Comparison of ENCODE assay signal across 8 cellular contexts in genomic region chr3:143970773-143971366, GRCh38. TPM values are rescaled to one million over a fixed set of nuclear protein-coding genes. Genes with fewer than 3 reads are reported as not detected.
DNase-seq lines count a peak whose midpoint lies in the region; ATAC-seq, FAIRE-seq and TF ChIP-seq lines count a peak whose summit lies in the region.

No MANE protein-coding gene starts in this region.

- H3K9ac ChIP-seq in endothelial cell of umbilical vein (replicated peaks; ENCODE audit: extremely low read depth, insufficient read depth, low read length) (peak overlapping the region; percentile 96), mucosa of stomach (ENCODE audit: low read length) (peak overlapping the region; percentile 84)

- H3K9me3 ChIP-seq in endothelial cell of umbilical vein (replicated peaks; ENCODE audit: control insufficient read depth, insufficient read depth, low read length) (no peaks in the 10 kb centered on the region), mucosa of stomach (ENCODE audit: control insufficient read depth, low read length) (no peaks in the 10 kb centered on the region)

- DNase-seq in NCI-H748 (lab: John Stamatoyannopoulos, UW; ENCODE audit: unreplicated experiment) (peak; percentile 82), NCI-H748 treated with DMSO at 0.1 percent for 48 hours (lab: John Stamatoyannopoulos, UW) (no peak), NCI-H526 treated with DMSO at 0.1 percent for 48 hours (lab: John Stamatoyannopoulos, UW) (peak; percentile 85), activated T-cell treated with anti-CD3 and anti-CD28 coated beads for 1 hour (ENCODE audit: low read depth) (peak; percentile 26), endothelial cell of umbilical vein (ENCODE audit: low read depth, low spot score) (peak; percentile 74)
- peak; percentile 29 to 31 for DNase-seq in stimulated activated CD8-positive, alpha-beta memory T cell treated with anti-CD3 and anti-CD28 coated beads, Interleukin-7, amount 100 ng/mL, for 48 hours (ENCODE audit: extremely low read depth in 1 of 2, low read depth in 1 of 2)

- H3K4me3 ChIP-seq in endothelial cell of umbilical vein (replicated peaks in 1 of 3; ENCODE audit: insufficient read depth in 1 of 3, low read depth in 1 of 3, low read length in 3 of 3) (peak overlapping the region; percentile 3 to 98 (median 81)), mucosa of stomach (ENCODE audit: low read length) (peak overlapping the region; percentile 76)

- H3K36me3 ChIP-seq in endothelial cell of umbilical vein (ENCODE audit: control insufficient read depth in 2 of 2, extremely low read depth in 1 of 2, insufficient read depth in 2 of 2, low read length in 2 of 2) (no peaks in the 10 kb centered on the region), mucosa of stomach (ENCODE audit: control insufficient read depth, insufficient read depth, low read length) (no peaks in the 10 kb centered on the region)

- peak overlapping the region; percentile 95 for H3K4me2 ChIP-seq in endothelial cell of umbilical vein (ENCODE audit: insufficient read depth, low read length)

- ATAC-seq in HG02970 (IDR thresholded peaks at IDR 0.05; ENCODE audit: low FRiP score, unreplicated experiment), result peak; percentile 12

- peaks cover 33% of the 10 kb centered on the region for H3K79me2 ChIP-seq in endothelial cell of umbilical vein (ENCODE audit: control insufficient read depth, insufficient read depth, low read length)

- H4K20me1 ChIP-seq in endothelial cell of umbilical vein (replicated peaks; ENCODE audit: control insufficient read depth, extremely low read depth, insufficient read depth, low read length), result no peaks in the 10 kb centered on the region

- no peaks in the 10 kb centered on the region for H3K9me1 ChIP-seq in endothelial cell of umbilical vein (replicated peaks; ENCODE audit: control insufficient read depth, extremely low read depth, insufficient read depth, low read length)

- H3K27me3 ChIP-seq in endothelial cell of umbilical vein (ENCODE audit: control insufficient read depth in 2 of 2, insufficient read depth in 2 of 2, low read length in 2 of 2), result no peaks in the 10 kb centered on the region
- no peaks in the 10 kb centered on the region for H3K27me3 ChIP-seq in mucosa of stomach (ENCODE audit: control insufficient read depth, insufficient read depth, low read length)

- intact Hi-C loops in endothelial cell of umbilical vein (cut with micrococcal nuclease), result loop anchor here (1.0 to 10.0 kb wide), 8 partner anchors 84 to 1064 kb away; no protein-coding TSS in a partner anchor

- H2AFZ ChIP-seq in endothelial cell of umbilical vein (ENCODE audit: low read depth, low read length), result peak overlapping the region; percentile 93

- BruUV-seq in endothelial cell of umbilical vein (replicated peaks; lab: Mats Ljungman, UMichigan), result TSS peak; percentile 69

- peak in 1 of 2 donors; percentile 18 for TF ChIP-seq CTCF in endothelial cell of umbilical vein (IDR thresholded peaks at IDR 0.05; ENCODE audit: extremely low read depth in 1 of 2, insufficient read depth in 1 of 2, low read depth in 1 of 2, low read length in 2 of 2)

- H3K4me1 ChIP-seq in endothelial cell of umbilical vein (ENCODE audit: control insufficient read depth, extremely low read depth, insufficient read depth, low read length) (peaks cover 13% of the 10 kb centered on the region), mucosa of stomach (ENCODE audit: control insufficient read depth, insufficient read depth, low read length) (peaks cover 5% of the 10 kb centered on the region)

- H3K27ac ChIP-seq in endothelial cell of umbilical vein (ENCODE audit: insufficient read depth, low read depth, low read length), result peak overlapping the region; percentile 90

- CTCF ChIA-PET in endothelial cell of umbilical vein (lab: Charles Lee), result interaction anchor here (1.2 to 2.3 kb wide), 8 partner anchors 9 to 1797 kb away, joined by 3 to 26 read pairs (median 8); no protein-coding TSS in a partner anchor

- dilution Hi-C loops in endothelial cell of umbilical vein (cut with MboI; ENCODE audit: extremely low pct_ligation_motif_present, low sequenced_read_pairs), result no loop called here

- POLR2A ChIA-PET in endothelial cell of umbilical vein (lab: Charles Lee), result interaction anchor here (0.7 to 2.0 kb wide), 14 partner anchors 15 to 1820 kb away, joined by 3 to 29 read pairs (median 3); partner anchors contain the start of gene SLC9A9

- no peak for FAIRE-seq in endothelial cell of umbilical vein (lab: Jason Lieb, UNC)

- TF ChIP-seq POLR2A in endothelial cell of umbilical vein (IDR thresholded peaks at IDR 0.05; ENCODE audit: low read depth, low read length), result no peak

TF ChIP-seq in endothelial cell of umbilical vein, 7 proteins besides CTCF, POLR2A, EP300 and RAD21:
- TF ChIP-seq JUN (IDR thresholded peaks at IDR 0.05; ENCODE audit: borderline replicate concordance, insufficient read depth, insufficient read length, low read depth), result no peak
- TF ChIP-seq GATA2 (IDR thresholded peaks at IDR 0.05; ENCODE audit: insufficient read depth, insufficient read length, low read depth, low read length), result no peak
- TF ChIP-seq FOS (IDR thresholded peaks at IDR 0.05; ENCODE audit: borderline replicate concordance, insufficient read depth, low read length), result no peak
- no peak for TF ChIP-seq MYC (IDR thresholded peaks at IDR 0.05; ENCODE audit: low read depth, low read length)
- TF ChIP-seq MAX (IDR thresholded peaks at IDR 0.05; ENCODE audit: insufficient read depth, insufficient read length), result no peak
- no peak for TF ChIP-seq POLR2AphosphoS5 (IDR thresholded peaks at IDR 0.05; ENCODE audit: insufficient read depth, low read depth, low read length)
- TF ChIP-seq EZH2 (IDR thresholded peaks at IDR 0.05; ENCODE audit: borderline replicate concordance, low read depth, low read length, severe bottlenecking), result no peak
TF ChIP-seq in endothelial cell of umbilical vein: peak in this region for 0.

RNA-seq across cellular contexts. Expression of gene DIPK2A, which starts 0.8 kb away (rescaled TPM):
- total RNA-seq in endothelial cell of umbilical vein, result 40.6 and 43.0 TPM in 2 replicates
- polyA plus RNA-seq in endothelial cell of umbilical vein, result 18.9 and 50.7 TPM in 2 replicates
- 19.5 and 22.7 TPM in 2 replicates for polyA plus RNA-seq in endothelial cell of umbilical vein (2011; cell fraction: cytosol; rRNA removed)
- polyA plus RNA-seq in endothelial cell of umbilical vein (2011; cell fraction: nucleus; rRNA removed), result 15.9 and 17.5 TPM in 2 replicates
- 16.7 and 31.3 TPM in 2 replicates for polyA plus RNA-seq in endothelial cell of umbilical vein (2012)
- polyA minus RNA-seq in endothelial cell of umbilical vein, result 84.8 and 114 TPM in 2 replicates
- polyA minus RNA-seq in endothelial cell of umbilical vein (2011; cell fraction: cytosol; rRNA and poly(A)+ RNA removed), result 40.4 TPM
- polyA minus RNA-seq in endothelial cell of umbilical vein (2011; cell fraction: nucleus; rRNA and poly(A)+ RNA removed), result 64.6 and 76.7 TPM in 2 replicates
